In genomic region chr2:96062483-96062882, GRCh38 we compare ENCODE assay signal across 11 cellular contexts. TPM values are rescaled to one million over a fixed set of nuclear protein-coding genes. Genes with fewer than 3 reads are reported as not detected.
DNase-seq lines count a peak whose midpoint lies in the region; ATAC-seq, FAIRE-seq and TF ChIP-seq lines count a peak whose summit lies in the region.
"Not testable (repeated sequence)": the region's sequence is repeated elsewhere in the genome, so short reads cannot be mapped to it uniquely, and the experiment has no call there.
"Had no signal": no experiment of that assay in that cellular context is flagged by ENCODE, and none has a peak within 500 bp of the region (broad histone marks: within the 10 kb centered on the region; RNA-seq: fewer than 3 reads in every experiment).

No MANE protein-coding gene starts in this region.

- H3K4me2 ChIP-seq in HepG2 (ENCODE audit: low read depth, low read length): not testable (repeated sequence)

- H3K9ac ChIP-seq in HepG2 (ENCODE audit: insufficient read depth, low read depth, low read length): not testable (repeated sequence)

- not testable (repeated sequence) for H4K20me1 ChIP-seq in HepG2 (ENCODE audit: insufficient read depth, low read length)

- not testable (repeated sequence) for H3K4me3 ChIP-seq in HepG2 (replicated peaks in 1 of 3; ENCODE audit: insufficient read depth in 1 of 3, low read depth in 2 of 3, low read length in 3 of 3)

- BruUV-seq in HepG2 (replicated peaks; lab: Mats Ljungman, UMichigan): not testable (repeated sequence)

- 0% methylated on average over 2 of the region's 5 CpGs for WGBS in HepG2 (ENCODE audit: low lambda C conversion rate)

- TF ChIP-seq EP300 in HepG2 (IDR thresholded peaks at IDR 0.05; ENCODE audit: low read depth in 2 of 2, low read length in 2 of 2); HepG2 (CRISPR knock-in tag; IDR thresholded peaks at IDR 0.05; ENCODE audit: borderline replicate concordance): not testable (repeated sequence)

- H3K4me1 ChIP-seq in HepG2 (ENCODE audit: insufficient read depth, low read length): peaks cover 67% of the 10 kb centered on the region

- not testable (repeated sequence) for H3K27me3 ChIP-seq in HepG2 (ENCODE audit: control insufficient read depth in 1 of 2, insufficient read depth in 2 of 2, low read length in 2 of 2)

- H3K27ac ChIP-seq in RWPE1: peak overlapping the region; percentile 80
- H3K27ac ChIP-seq in angular gyrus (ENCODE audit: low read depth, low read length): peak overlapping the region; percentile 76
- H3K27ac ChIP-seq in cingulate gyrus (ENCODE audit: low read depth, low read length): peak overlapping the region; percentile 67
- H3K27ac ChIP-seq in HepG2 (ENCODE audit: extremely low read length, insufficient read depth, low read length): not testable (repeated sequence)
- H3K27ac ChIP-seq in temporal lobe (ENCODE audit: low read depth, low read length): peak overlapping the region; percentile 75

- not testable (repeated sequence) for H3K36me3 Mint-ChIP-seq in activated CD8-positive, alpha-beta memory T cell treated with anti-CD3 and anti-CD28 coated beads, Interleukin-2, amount 10 ng/mL, durations not matched to agents 7 days and 5 days

- H2AFZ ChIP-seq in HepG2 (ENCODE audit: low read length): not testable (repeated sequence)

- CTCF ChIA-PET in RWPE1 (lab: Yijun Ruan, JAX); activated CD8-positive, alpha-beta memory T cell treated with anti-CD3 and anti-CD28 coated beads, Interleukin-2, amount 10 ng/mL, durations not matched to agents 7 days and 5 days (lab: Charles Lee); HepG2 (lab: Yijun Ruan, JAX; ENCODE audit: low intra/inter-chr PET ratio, low total read pairs): not testable (repeated sequence)

- H3K27me3 Mint-ChIP-seq in activated CD8-positive, alpha-beta memory T cell treated with anti-CD3 and anti-CD28 coated beads, Interleukin-2, amount 10 ng/mL, durations not matched to agents 7 days and 5 days: not testable (repeated sequence)

- H3K79me2 ChIP-seq in HepG2 (ENCODE audit: insufficient read depth, low read length): not testable (repeated sequence)

- not testable (repeated sequence) for FAIRE-seq in HepG2 (lab: Jason Lieb, UNC)

- not testable (repeated sequence) for H3K9me3 ChIP-seq in HepG2 (ENCODE audit: low read length)

- not testable (repeated sequence) for H3K4me1 Mint-ChIP-seq in activated CD8-positive, alpha-beta memory T cell treated with anti-CD3 and anti-CD28 coated beads, Interleukin-2, amount 10 ng/mL, durations not matched to agents 7 days and 5 days

- intact Hi-C loops in Right ventricle myocardium inferior (cut with DNase I): not testable (repeated sequence)
- intact Hi-C loops in HepG2 (cut with micrococcal nuclease; ENCODE audit: unreplicated experiment): loop anchor here (10.0 kb wide), 1 partner anchor 52 kb away; the partner anchor contains the start of gene ADRA2B

- H3K27ac Mint-ChIP-seq in activated CD8-positive, alpha-beta memory T cell treated with anti-CD3 and anti-CD28 coated beads, Interleukin-2, amount 10 ng/mL, durations not matched to agents 7 days and 5 days: peak overlapping the region; percentile 34

- POLR2A ChIA-PET in RWPE1 (lab: Yijun Ruan, JAX; ENCODE audit: low non-redundant PET); HepG2 (lab: Yijun Ruan, JAX): not testable (repeated sequence)

- not testable (repeated sequence) for TF ChIP-seq CTCF in RWPE1 (conservative IDR thresholded peaks at IDR 0.05; ENCODE audit: low read depth); HepG2 (CRISPR knock-in tag; IDR thresholded peaks at IDR 0.05)

- DNase-seq in RWPE1 (ENCODE audit: low spot score); activated CD8-positive, alpha-beta memory T cell treated with anti-CD3 and anti-CD28 coated beads, Interleukin-2, amount 10 ng/mL, durations not matched to agents 7 days and 5 days; HepG2 (ENCODE audit: low spot score): not testable (repeated sequence)
- DNase-seq in Right ventricle myocardium inferior (ENCODE audit: missing footprints): peak; percentile 48

- TF ChIP-seq POLR2A in HepG2 (IDR thresholded peaks at IDR 0.05; ENCODE audit: insufficient read depth in 1 of 2, low read depth in 2 of 2, low read length in 2 of 2): not testable (repeated sequence)

- TF ChIP-seq RAD21 in HepG2 (CRISPR knock-in tag; IDR thresholded peaks at IDR 0.05): not testable (repeated sequence)

- in situ Hi-C loops in HepG2 (cut with HindIII; ENCODE audit: extremely low pct_ligation_motif_present, low pct_unique_long_range_greater_than_20kb): loop anchor here (25.0 kb wide), 1 partner anchor 1600 kb away; the partner anchor contains the start of genes ACTR1B and C2orf92

- H3K9me3 Mint-ChIP-seq in activated CD8-positive, alpha-beta memory T cell treated with anti-CD3 and anti-CD28 coated beads, Interleukin-2, amount 10 ng/mL, durations not matched to agents 7 days and 5 days (ENCODE audit: low read depth): not testable (repeated sequence)

- not testable (repeated sequence) for H3K4me3 Mint-ChIP-seq in activated CD8-positive, alpha-beta memory T cell treated with anti-CD3 and anti-CD28 coated beads, Interleukin-2, amount 10 ng/mL, durations not matched to agents 7 days and 5 days

- not testable (repeated sequence) for ATAC-seq in activated CD8-positive, alpha-beta memory T cell treated with anti-CD3 and anti-CD28 coated beads, Interleukin-2, amount 10 ng/mL, durations not matched to agents 7 days and 5 days; Right ventricle myocardium inferior
- peak; percentile 14 for ATAC-seq in HepG2

- not testable (repeated sequence) for H3K36me3 ChIP-seq in HepG2 (replicated peaks in 1 of 2; ENCODE audit: control insufficient read depth in 1 of 2, insufficient read depth in 2 of 2, low read length in 2 of 2)

TF ChIP-seq in HepG2, 621 proteins besides CTCF, POLR2A, EP300 and RAD21:
- TF ChIP-seq ZNF263 (CRISPR knock-in tag; IDR thresholded peaks at IDR 0.05): peak; percentile 67

RNA-seq across cellular contexts. Expression of gene GPAT2, which starts 27.8 kb away (rescaled TPM):
- 10 to 100 TPM; 19.6 to 26.7 TPM for total RNA-seq in activated CD8-positive, alpha-beta memory T cell treated with anti-CD3 and anti-CD28 coated beads, Interleukin-2, amount 10 ng/mL, durations not matched to agents 7 days and 5 days
- 6.1 TPM for total RNA-seq in Right ventricle myocardium inferior
- not detected in 2 replicates for total RNA-seq in HepG2 (2016; rRNA removed; fragmentation: Illumina TruSeq; extraction: Trizol)
- total RNA-seq in HepG2 (2016; cell fraction: cytosol; rRNA removed; fragmentation: Illumina TruSeq; extraction: Trizol; ENCODE audit: low read depth): not detected in 2 replicates
- total RNA-seq in HepG2 (2016; cell fraction: insoluble cytoplasmic fraction; rRNA removed; fragmentation: Illumina TruSeq; extraction: Trizol): not detected in 2 replicates
- not detected in 2 replicates for total RNA-seq in HepG2 (2016; cell fraction: membrane; rRNA removed; fragmentation: Illumina TruSeq; extraction: Trizol)
- total RNA-seq in HepG2 (2016; cell fraction: nucleus; rRNA removed; fragmentation: Illumina TruSeq; extraction: Trizol): not detected in 2 replicates
- not detected in 2 replicates for polyA plus RNA-seq in HepG2 (2011; rRNA removed)
- polyA plus RNA-seq in HepG2 (2011; cell fraction: cytosol; rRNA removed): not detected in 2 replicates
- polyA plus RNA-seq in HepG2 (2011; cell fraction: nucleus; rRNA removed): not detected in 2 replicates
- polyA plus RNA-seq in HepG2 (2012): not detected in 2 replicates
- not detected in 2 replicates for polyA plus RNA-seq in HepG2 (2016; cell fraction: cytosol; fragmentation: Illumina TruSeq; extraction: Trizol; ENCODE audit: low read depth)
- not detected in 2 replicates for polyA plus RNA-seq in HepG2 (2016; cell fraction: insoluble cytoplasmic fraction; fragmentation: Illumina TruSeq; extraction: Trizol; ENCODE audit: low read depth)
- polyA plus RNA-seq in HepG2 (2016; cell fraction: membrane; fragmentation: Illumina TruSeq; extraction: Trizol; ENCODE audit: low read depth): not detected in 2 replicates
- not detected in 2 replicates for polyA plus RNA-seq in HepG2 (2016; cell fraction: nucleus; fragmentation: Illumina TruSeq; extraction: Trizol; ENCODE audit: insufficient read depth, low read depth)
- polyA minus RNA-seq in HepG2 (2011; rRNA and poly(A)+ RNA removed; ENCODE audit: low replicate concordance): not detected in 2 replicates
- polyA minus RNA-seq in HepG2 (2011; cell fraction: cytosol; rRNA and poly(A)+ RNA removed): not detected in 2 replicates
- not detected in 2 replicates for polyA minus RNA-seq in HepG2 (2011; cell fraction: nucleus; rRNA and poly(A)+ RNA removed)
- 0.49 TPM for total RNA-seq in temporal lobe
- total RNA-seq: A673, Caco-2, Calu3 had no signal

RNA-seq across cellular contexts. Expression of gene ADRA2B, which starts 53.9 kb away (rescaled TPM):
- under 1 TPM; 0.09 to 0.15 TPM for total RNA-seq in activated CD8-positive, alpha-beta memory T cell treated with anti-CD3 and anti-CD28 coated beads, Interleukin-2, amount 10 ng/mL, durations not matched to agents 7 days and 5 days
- total RNA-seq in Right ventricle myocardium inferior (6.9 TPM), HepG2 (2016; rRNA removed; fragmentation: Illumina TruSeq; extraction: Trizol) (not detected in 2 replicates), temporal lobe (not detected)
- not detected in 2 replicates for total RNA-seq in HepG2 (2016; cell fraction: cytosol; rRNA removed; fragmentation: Illumina TruSeq; extraction: Trizol; ENCODE audit: low read depth)
- not detected in 2 replicates for total RNA-seq in HepG2 (2016; cell fraction: insoluble cytoplasmic fraction; rRNA removed; fragmentation: Illumina TruSeq; extraction: Trizol)
- total RNA-seq in HepG2 (2016; cell fraction: membrane; rRNA removed; fragmentation: Illumina TruSeq; extraction: Trizol): not detected in 2 replicates
- total RNA-seq in HepG2 (2016; cell fraction: nucleus; rRNA removed; fragmentation: Illumina TruSeq; extraction: Trizol): not detected in 2 replicates
- polyA plus RNA-seq in HepG2 (2011; rRNA removed): not detected in 2 replicates
- not detected in 2 replicates for polyA plus RNA-seq in HepG2 (2011; cell fraction: cytosol; rRNA removed)
- 0.10 TPM in 1 of 2 replicates, not detected in the other for polyA plus RNA-seq in HepG2 (2011; cell fraction: nucleus; rRNA removed)
- not detected in 2 replicates for polyA plus RNA-seq in HepG2 (2012)
- polyA plus RNA-seq in HepG2 (2016; cell fraction: cytosol; fragmentation: Illumina TruSeq; extraction: Trizol; ENCODE audit: low read depth): not detected in 2 replicates
- polyA plus RNA-seq in HepG2 (2016; cell fraction: insoluble cytoplasmic fraction; fragmentation: Illumina TruSeq; extraction: Trizol; ENCODE audit: low read depth): not detected in 2 replicates
- polyA plus RNA-seq in HepG2 (2016; cell fraction: membrane; fragmentation: Illumina TruSeq; extraction: Trizol; ENCODE audit: low read depth): not detected in 2 replicates
- polyA plus RNA-seq in HepG2 (2016; cell fraction: nucleus; fragmentation: Illumina TruSeq; extraction: Trizol; ENCODE audit: insufficient read depth, low read depth): not detected in 2 replicates
- 0.07 TPM in 1 of 2 replicates, not detected in the other for polyA minus RNA-seq in HepG2 (2011; rRNA and poly(A)+ RNA removed; ENCODE audit: low replicate concordance)
- not detected in 2 replicates for polyA minus RNA-seq in HepG2 (2011; cell fraction: cytosol; rRNA and poly(A)+ RNA removed)
- polyA minus RNA-seq in HepG2 (2011; cell fraction: nucleus; rRNA and poly(A)+ RNA removed): not detected in 2 replicates
- total RNA-seq: A673, Calu3 had no signal
- polyA plus RNA-seq: AG04450 had no signal
